In the genomic region with DNA sequence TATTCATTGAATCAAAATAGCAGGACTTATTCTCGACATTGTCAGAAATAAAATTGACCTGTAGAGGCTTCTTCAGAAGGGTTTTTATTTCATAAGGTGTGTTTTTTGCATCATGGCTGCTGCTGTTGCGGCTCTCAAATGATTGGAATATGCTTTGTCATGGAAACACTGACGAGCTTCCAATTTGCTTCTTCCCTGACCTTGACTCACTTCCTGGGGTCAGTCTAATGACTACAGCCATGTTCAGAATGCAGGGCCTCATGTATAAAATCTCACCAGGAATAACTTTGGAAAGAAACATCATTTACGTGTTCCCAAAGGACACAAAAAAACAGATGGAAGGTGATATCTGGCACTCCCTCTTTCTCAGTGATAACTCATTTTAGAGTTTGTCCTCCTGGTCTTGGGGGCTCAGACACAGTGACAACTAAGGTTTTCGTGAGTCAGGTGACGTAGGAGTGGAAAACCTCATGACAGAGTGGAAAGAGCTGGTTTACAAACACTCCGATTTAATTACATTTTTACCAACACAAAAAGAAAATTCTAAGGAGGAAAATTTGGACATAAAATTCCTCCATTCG, we compare ENCODE assay signal across 23 cellular contexts.
A peak's percentile ranks its signal among the peaks of the same experiment; 100 is the strongest.
DNase-seq lines count a peak whose midpoint lies in the region; FAIRE-seq and TF ChIP-seq lines count a peak whose summit lies in the region.
"Had no signal": no experiment of that assay in that cellular context is flagged by ENCODE, and none has a peak within 500 bp of the region (broad histone marks: within the 10 kb centered on the region; RNA-seq: fewer than 3 reads in every experiment).

No MANE protein-coding gene starts in this region.

- CTCF ChIA-PET in endothelial cell of umbilical vein (lab: Charles Lee), result no interaction called here

- H3K36me3 ChIP-seq in endothelial cell of umbilical vein (ENCODE audit: control insufficient read depth in 2 of 2, extremely low read depth in 1 of 2, insufficient read depth in 2 of 2, low read length in 2 of 2), result no peaks in the 10 kb centered on the region

- no peaks in the 10 kb centered on the region for H3K27me3 Mint-ChIP-seq in osteocyte (ENCODE audit: unreplicated experiment)
- H3K27me3 Mint-ChIP-seq: activated CD4-positive, alpha-beta T cell treated with anti-CD3 and anti-CD28 coated beads, Interleukin-2, amount 10 ng/mL, durations not matched to agents 24 days and 14 days had no signal

- H3K9me3 Mint-ChIP-seq in osteocyte (ENCODE audit: unreplicated experiment), result peaks cover 13% of the 10 kb centered on the region

- no peaks in the 10 kb centered on the region for H3K9me1 ChIP-seq in endothelial cell of umbilical vein (replicated peaks; ENCODE audit: control insufficient read depth, extremely low read depth, insufficient read depth, low read length)

- H3K4me1 Mint-ChIP-seq in osteocyte (ENCODE audit: unreplicated experiment), result peaks cover 26% of the 10 kb centered on the region
- H3K4me1 Mint-ChIP-seq: activated CD4-positive, alpha-beta T cell treated with anti-CD3 and anti-CD28 coated beads, Interleukin-2, amount 10 ng/mL, durations not matched to agents 24 days and 14 days had no signal

- peak; percentile 55 for FAIRE-seq in endothelial cell of umbilical vein (lab: Jason Lieb, UNC)
- FAIRE-seq: bronchial epithelial cell, G401.6, GM12878 had no signal

- H3K27ac ChIP-seq in endothelial cell of umbilical vein (ENCODE audit: insufficient read depth, low read depth, low read length), result peak overlapping the region; percentile 56

- DNase-seq in EL, result peak; percentile 60
- DNase-seq in OCI-M1 (lab: John Stamatoyannopoulos, UW), result peak; percentile 46
- peak; percentile 57 for DNase-seq in endothelial cell of umbilical vein (ENCODE audit: low read depth, low spot score)
- no peak for DNase-seq in osteocyte (ENCODE audit: extremely low spot score, unreplicated experiment)
- no peak for DNase-seq in posterior vena cava (ENCODE audit: low spot score)
- no peak for DNase-seq in DMS 273 (lab: John Stamatoyannopoulos, UW; ENCODE audit: unreplicated experiment)
- no peak for DNase-seq in NCI-H187 (lab: John Stamatoyannopoulos, UW)
- DNase-seq in SIG-M5 (lab: John Stamatoyannopoulos, UW), result no peak
- DNase-seq: activated CD4-positive, alpha-beta T cell treated with anti-CD3 and anti-CD28 coated beads, Interleukin-2, amount 10 ng/mL, durations not matched to agents 24 days and 14 days; activated naive CD4-positive, alpha-beta T cell treated with anti-CD3 and anti-CD28 coated beads for 36 hours; COR-L47; effector CD8-positive, alpha-beta T cell; Kasumi-1; NCI-H1436 treated with DMSO at 0.1 percent for 48 hours; NCI-H2227 treated with DMSO at 0.1 percent for 48 hours; SHP77 treated with DMSO at 0.1 percent for 48 hours; stimulated activated CD4-positive, alpha-beta T cell treated with anti-CD3 and anti-CD28 coated beads, Interleukin-2, amount 100 ng/mL, for 24 hours had no signal

- no peak overlapping the region for H3K4me3 ChIP-seq in endothelial cell of umbilical vein (replicated peaks in 1 of 3; ENCODE audit: insufficient read depth in 1 of 3, low read depth in 1 of 3, low read length in 3 of 3)
- H3K4me3 ChIP-seq: gastroesophageal sphincter, GM12878, lung had no signal

- H3K27ac Mint-ChIP-seq in osteocyte (ENCODE audit: unreplicated experiment), result peak overlapping the region; percentile 61
- H3K27ac Mint-ChIP-seq: activated CD4-positive, alpha-beta T cell treated with anti-CD3 and anti-CD28 coated beads, Interleukin-2, amount 10 ng/mL, durations not matched to agents 24 days and 14 days; activated naive CD4-positive, alpha-beta T cell treated with anti-CD3 and anti-CD28 coated beads for 36 hours; nephron had no signal

- TF ChIP-seq CTCF in endothelial cell of umbilical vein (IDR thresholded peaks at IDR 0.05; ENCODE audit: extremely low read depth in 1 of 2, insufficient read depth in 1 of 2, low read depth in 1 of 2, low read length in 2 of 2) (no peak), osteocyte (IDR thresholded peaks at IDR 0.05) (no peak)

- no peak overlapping the region for H3K4me2 ChIP-seq in endothelial cell of umbilical vein (ENCODE audit: insufficient read depth, low read length)

- peaks cover 5% of the 10 kb centered on the region for H3K4me1 ChIP-seq in endothelial cell of umbilical vein (ENCODE audit: control insufficient read depth, extremely low read depth, insufficient read depth, low read length)

- H3K27me3 ChIP-seq in endothelial cell of umbilical vein (ENCODE audit: control insufficient read depth in 2 of 2, insufficient read depth in 2 of 2, low read length in 2 of 2), result no peaks in the 10 kb centered on the region
- H3K27me3 ChIP-seq: gastroesophageal sphincter had no signal

- H3K36me3 Mint-ChIP-seq in osteocyte (ENCODE audit: unreplicated experiment), result peaks cover 31% of the 10 kb centered on the region

- POLR2A ChIA-PET in endothelial cell of umbilical vein (lab: Charles Lee), result no interaction called here

- TF ChIP-seq POLR2A in endothelial cell of umbilical vein (IDR thresholded peaks at IDR 0.05; ENCODE audit: low read depth, low read length), result no peak

- peak overlapping the region; percentile 53 for H2AFZ ChIP-seq in endothelial cell of umbilical vein (ENCODE audit: low read depth, low read length)

- H3K9ac ChIP-seq in endothelial cell of umbilical vein (replicated peaks; ENCODE audit: extremely low read depth, insufficient read depth, low read length), result no peak overlapping the region

- dilution Hi-C loops in endothelial cell of umbilical vein (cut with MboI; ENCODE audit: extremely low pct_ligation_motif_present, low sequenced_read_pairs), result no loop called here

- no peak overlapping the region for H3K4me3 Mint-ChIP-seq in osteocyte (ENCODE audit: unreplicated experiment)
- H3K4me3 Mint-ChIP-seq: activated CD4-positive, alpha-beta T cell treated with anti-CD3 and anti-CD28 coated beads, Interleukin-2, amount 10 ng/mL, durations not matched to agents 24 days and 14 days; activated naive CD4-positive, alpha-beta T cell treated with anti-CD3 and anti-CD28 coated beads for 36 hours; nephron had no signal

- H3K9me3 ChIP-seq in endothelial cell of umbilical vein (replicated peaks; ENCODE audit: control insufficient read depth, insufficient read depth, low read length), result no peaks in the 10 kb centered on the region
- H3K9me3 ChIP-seq: gastroesophageal sphincter had no signal

- no TSS peak for BruUV-seq in endothelial cell of umbilical vein (replicated peaks; lab: Mats Ljungman, UMichigan)

- H3K79me2 ChIP-seq in endothelial cell of umbilical vein (ENCODE audit: control insufficient read depth, insufficient read depth, low read length), result no peaks in the 10 kb centered on the region

- H4K20me1 ChIP-seq in endothelial cell of umbilical vein (replicated peaks; ENCODE audit: control insufficient read depth, extremely low read depth, insufficient read depth, low read length), result no peaks in the 10 kb centered on the region

- intact Hi-C loops in endothelial cell of umbilical vein (cut with micrococcal nuclease) (no loop called here), posterior vena cava (cut with DNase I) (loop anchor here in 1 of 2 donors (10.0 kb wide), 1 partner anchor 603 kb away; no protein-coding TSS in a partner anchor)

TF ChIP-seq in endothelial cell of umbilical vein, 7 proteins besides CTCF, POLR2A, EP300 and RAD21:
- TF ChIP-seq JUN (IDR thresholded peaks at IDR 0.05; ENCODE audit: borderline replicate concordance, insufficient read depth, insufficient read length, low read depth), result peak; percentile 53
- no peak for TF ChIP-seq GATA2 (IDR thresholded peaks at IDR 0.05; ENCODE audit: insufficient read depth, insufficient read length, low read depth, low read length)

Comparison
In these comparisons a context has a peak if more than half of its experiments do, and no peak if none do; other contexts are left out.
1. DNase-seq: peak in EL (single experiment), OCI-M1 (single experiment) and endothelial cell of umbilical vein (single experiment); none in osteocyte (single experiment), posterior vena cava (single experiment), DMS 273 (single experiment), NCI-H187 (0 of 2) and SIG-M5 (single experiment).